Comparison of ENCODE assay signal across 8 cellular contexts in the genomic region with DNA sequence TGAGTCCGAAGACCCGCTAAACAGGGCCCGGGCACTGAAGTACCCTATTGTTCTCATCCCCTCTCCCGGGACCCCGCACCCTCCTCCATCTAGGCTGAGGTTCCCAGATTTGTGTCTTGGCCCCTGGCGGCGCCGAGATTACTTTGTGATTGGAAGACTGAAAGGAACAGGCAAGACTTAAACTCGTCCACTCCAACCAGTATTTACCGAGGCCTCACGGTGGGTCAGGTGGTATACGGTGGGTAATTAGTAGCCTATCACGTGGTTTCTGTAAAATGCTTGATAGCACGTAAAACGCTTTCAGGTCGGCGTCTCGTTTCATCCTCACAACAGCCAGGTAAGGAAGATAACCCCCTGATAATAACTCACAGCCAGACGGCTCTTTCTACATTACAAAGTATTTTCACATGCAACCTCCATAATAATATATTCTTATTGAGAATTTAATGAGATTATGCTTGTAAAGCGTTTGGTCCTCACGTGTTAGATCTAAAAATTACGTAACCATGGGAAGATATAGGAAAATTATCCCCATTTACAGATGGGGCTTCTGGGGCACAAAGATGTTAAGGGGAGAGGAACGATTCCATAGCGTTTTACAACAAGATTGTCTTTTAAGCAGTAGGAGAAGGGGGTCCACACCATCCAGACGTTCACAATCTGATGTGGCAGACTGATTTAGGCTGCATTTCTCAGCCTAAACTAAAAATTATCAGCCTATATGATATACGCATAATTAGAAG. TPM values are rescaled to one million over a fixed set of nuclear protein-coding genes. Genes with fewer than 3 reads are reported as not detected.
DNase-seq lines count a peak whose midpoint lies in the region; ATAC-seq, FAIRE-seq and TF ChIP-seq lines count a peak whose summit lies in the region.

No MANE protein-coding gene starts in this region.

- peak overlapping the region; percentile 91 to 99 (median 97) for H3K27ac Mint-ChIP-seq in brain

- TF ChIP-seq POLR2A in GM12891 (IDR thresholded peaks at IDR 0.05; ENCODE audit: low read depth, low read length), result 0 out of 2 replicates have a peak, but pooled peaks have one; percentile 11

- DNase-seq in GM12891 (ENCODE audit: insufficient read length, low spot score) (peak; percentile 30), HCEC 1CT (peak; percentile 38), M059J (ENCODE audit: low read depth) (peak; percentile 87), SHP77 treated with DMSO at 0.1 percent for 48 hours (lab: John Stamatoyannopoulos, UW) (peak; percentile 50), sciatic nerve (ENCODE audit: low spot score) (no peak), NK-92 (lab: John Stamatoyannopoulos, UW; ENCODE audit: unreplicated experiment) (no peak)

- H3K27me3 Mint-ChIP-seq in brain, result peaks cover 4% of the 10 kb centered on the region

- peaks cover 34% of the 10 kb centered on the region for H3K36me3 Mint-ChIP-seq in brain

- TF ChIP-seq CTCF in brain (conservative IDR thresholded peaks at IDR 0.05), result no peak

- intact Hi-C loops in sciatic nerve (cut with DNase I), result no loop called here

- ATAC-seq in sciatic nerve, result peak; percentile 78

- peak overlapping the region; percentile 88 for H3K4me3 ChIP-seq in iPS-11a (ENCODE audit: low read depth, low read length)

- FAIRE-seq in GM12891 (lab: Jason Lieb, UNC), result peak; percentile 31

- peaks cover 52% of the 10 kb centered on the region for H3K4me1 Mint-ChIP-seq in brain

- H3K4me3 Mint-ChIP-seq in brain, result peak overlapping the region; percentile 94 to 98 (median 98)

- peaks cover 0 to 3% (median 2%) of the 10 kb centered on the region in 5 experiments for H3K9me3 Mint-ChIP-seq in brain

TF ChIP-seq in GM12891, 5 proteins besides CTCF, POLR2A, EP300 and RAD21:
- TF ChIP-seq POU2F2 (IDR thresholded peaks at IDR 0.05; ENCODE audit: low read depth, low read length) (0 out of 2 replicates have a peak, but pooled peaks have one; percentile 35), POLR2AphosphoS5 (IDR thresholded peaks at IDR 0.05; ENCODE audit: low read depth, low read length) (0 out of 2 replicates have a peak, but pooled peaks have one; percentile 13), SPI1 (IDR thresholded peaks at IDR 0.05; ENCODE audit: low read depth, low read length) (no peak)

RNA-seq across cellular contexts. Expression of a gene that starts 0.6 kb away (rescaled TPM):
- polyA plus RNA-seq in GM12891 (2012; ENCODE audit: low read depth, missing spikeins), result 3.7 TPM
- total RNA-seq in M059J (2014; rRNA removed; shearing (Covaris generic)), result 23.3 and 29.8 TPM in 2 replicates
- polyA plus RNA-seq in brain (ENCODE audit: insufficient read depth, low read depth, low replicate concordance), result 2.2 TPM
- total RNA-seq in sciatic nerve, result 89.0 TPM

Comparison
In these comparisons a context has a peak if more than half of its experiments do, and no peak if none do; other contexts are left out.
1. DNase-seq: peak in GM12891 (single experiment), HCEC 1CT (single experiment), M059J (single experiment) and SHP77 treated with DMSO at 0.1 percent for 48 hours (single experiment); none in sciatic nerve (single experiment) and NK-92 (single experiment).